In genomic region chrX:152910018-152910417, GRCh38 we compare ENCODE assay signal across 8 cellular contexts.
DNase-seq lines count a peak whose midpoint lies in the region; ATAC-seq and TF ChIP-seq lines count a peak whose summit lies in the region.
"Not testable (repeated sequence)": the region's sequence is repeated elsewhere in the genome, so short reads cannot be mapped to it uniquely, and the experiment has no call there.

No MANE protein-coding gene starts in this region.

- TF ChIP-seq CTCF in GM12865 (IDR thresholded peaks at IDR 0.05; ENCODE audit: insufficient read depth, low read depth, low read length, missing control alignments), result not testable (repeated sequence)

- peaks cover 13 to 20% of the 10 kb centered on the region in 2 donors for H3K27me3 Mint-ChIP-seq in stimulated activated naive B cell treated with anti-CD40 and anti-IgM and Interleukin-4, amounts not matched to agents 10 μg/mL and 1 μg/mL and 100 μg/mL, for 72 hours

- DNase-seq in GM12865 (ENCODE audit: low read depth) (peak; percentile 61), NAMALWA (ENCODE audit: low spot score) (peak; percentile 25)
- DNase-seq in stimulated activated naive B cell treated with anti-CD40 and anti-IgM and Interleukin-4, amounts not matched to agents 10 μg/mL and 1 μg/mL and 100 μg/mL, for 72 hours, result not testable (repeated sequence)

- H3K27ac Mint-ChIP-seq in stimulated activated naive B cell treated with anti-CD40 and anti-IgM and Interleukin-4, amounts not matched to agents 10 μg/mL and 1 μg/mL and 100 μg/mL, for 72 hours, result peak overlapping the region; percentile 31

- H3K36me3 Mint-ChIP-seq in stimulated activated naive B cell treated with anti-CD40 and anti-IgM and Interleukin-4, amounts not matched to agents 10 μg/mL and 1 μg/mL and 100 μg/mL, for 72 hours, result not testable (repeated sequence)

- not testable (repeated sequence) for H3K9me3 Mint-ChIP-seq in stimulated activated naive B cell treated with anti-CD40 and anti-IgM and Interleukin-4, amounts not matched to agents 10 μg/mL and 1 μg/mL and 100 μg/mL, for 72 hours

- H3K4me3 Mint-ChIP-seq in stimulated activated naive B cell treated with anti-CD40 and anti-IgM and Interleukin-4, amounts not matched to agents 10 μg/mL and 1 μg/mL and 100 μg/mL, for 72 hours, result not testable (repeated sequence)

- not testable (repeated sequence) for H3K4me3 ChIP-seq in GM12865 (ENCODE audit: low read depth, low read length)

- ATAC-seq in GM18907 (IDR thresholded peaks at IDR 0.05; ENCODE audit: unreplicated experiment) (peak; percentile 63), GM21381 (IDR thresholded peaks at IDR 0.05; ENCODE audit: unreplicated experiment) (peak; percentile 67), GM21825 (IDR thresholded peaks at IDR 0.05; ENCODE audit: unreplicated experiment) (peak; percentile 53), HG02981 (IDR thresholded peaks at IDR 0.05; ENCODE audit: unreplicated experiment) (peak; percentile 86), HG03342 (IDR thresholded peaks at IDR 0.05; ENCODE audit: unreplicated experiment) (peak; percentile 67)
- ATAC-seq in stimulated activated naive B cell treated with anti-CD40 and anti-IgM and Interleukin-4, amounts not matched to agents 10 μg/mL and 1 μg/mL and 100 μg/mL, for 72 hours (replicated peaks), result peak in 1 of 2 donors; percentile 59

- H3K4me1 Mint-ChIP-seq in stimulated activated naive B cell treated with anti-CD40 and anti-IgM and Interleukin-4, amounts not matched to agents 10 μg/mL and 1 μg/mL and 100 μg/mL, for 72 hours, result not testable (repeated sequence)
